9 cellular contexts compared by ENCODE assay signal in the genomic region with DNA sequence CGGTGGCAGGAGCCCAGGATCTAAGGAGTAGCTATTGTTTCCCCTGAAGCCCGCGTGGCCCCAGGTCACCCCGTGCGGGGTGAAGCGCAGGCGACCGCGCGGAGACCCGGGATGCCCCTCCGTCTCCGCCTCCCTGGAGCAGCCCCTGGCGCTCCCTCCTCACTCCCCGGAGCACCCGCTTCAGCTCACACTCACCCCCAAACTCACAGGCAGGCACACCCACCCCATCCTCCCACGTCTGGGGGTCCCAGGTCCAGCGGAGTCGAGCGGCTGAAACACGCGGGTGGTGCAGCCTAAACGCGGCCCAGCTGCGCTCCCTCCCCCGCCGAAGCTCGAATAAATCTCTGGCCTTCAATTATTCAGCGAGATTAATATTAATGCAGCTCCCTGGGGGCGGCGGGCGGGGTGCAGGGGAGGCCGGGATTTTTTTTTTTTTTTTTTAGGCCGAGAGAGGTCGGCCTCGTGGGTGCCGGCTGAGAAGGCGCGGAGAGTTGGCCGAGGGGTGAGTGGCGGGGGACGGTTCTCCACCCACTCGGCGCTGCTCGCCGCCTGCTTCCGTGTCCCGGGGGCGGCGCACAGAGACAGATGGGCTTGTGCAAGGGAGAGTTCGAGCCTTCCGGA. TPM values are rescaled to one million over a fixed set of nuclear protein-coding genes. Genes with fewer than 3 reads are reported as not detected.
DNase-seq lines count a peak whose midpoint lies in the region; ATAC-seq, FAIRE-seq and TF ChIP-seq lines count a peak whose summit lies in the region.
"Had no signal": no experiment of that assay in that cellular context is flagged by ENCODE, and none has a peak within 500 bp of the region (broad histone marks: within the 10 kb centered on the region; RNA-seq: fewer than 3 reads in every experiment).

No MANE protein-coding gene starts in this region.

- FAIRE-seq in GM12892 (lab: Jason Lieb, UNC) = no peak

- H3K9me3 ChIP-seq in iPS-15b (ENCODE audit: control insufficient read depth, insufficient read depth, low read length) (no peaks in the 10 kb centered on the region), subcutaneous abdominal adipose tissue (ENCODE audit: control insufficient read depth in 5 of 5, low read length in 5 of 5) (no peaks in the 10 kb centered on the region)

- DNase-seq in NCI-H146 (lab: John Stamatoyannopoulos, UW) (peak; percentile 43), NCI-H146 treated with DMSO at 0.1 percent for 48 hours (lab: John Stamatoyannopoulos, UW; ENCODE audit: unreplicated experiment) (no peak), GM12892 (ENCODE audit: insufficient read length) (no peak), NOMO-1 treated with dmso at 0.1 percent for 144 hours (lab: John Stamatoyannopoulos, UW; ENCODE audit: unreplicated experiment) (no peak), erythroblast (lab: John Stamatoyannopoulos, UW) (no peak)
- DNase-seq in activated naive CD8-positive, alpha-beta T cell treated with anti-CD3 and anti-CD28 coated beads, Interleukin-2, amount 10 ng/mL, durations not matched to agents 7 days and 5 days = peak; percentile 30

- peaks cover 92% of the 10 kb centered on the region for H3K27me3 Mint-ChIP-seq in activated naive CD8-positive, alpha-beta T cell treated with anti-CD3 and anti-CD28 coated beads, Interleukin-2, amount 10 ng/mL, durations not matched to agents 7 days and 5 days

- peak overlapping the region; percentile 57 for H3K4me3 Mint-ChIP-seq in activated naive CD8-positive, alpha-beta T cell treated with anti-CD3 and anti-CD28 coated beads, Interleukin-2, amount 10 ng/mL, durations not matched to agents 7 days and 5 days

- peak overlapping the region; percentile 76 for H3K4me3 ChIP-seq in iPS-15b (ENCODE audit: low read depth, low read length)
- H3K4me3 ChIP-seq in subcutaneous abdominal adipose tissue (ENCODE audit: low read depth in 1 of 5, low read length in 5 of 5) = peak overlapping the region; percentile 42 to 69 (median 57)

- no peaks in the 10 kb centered on the region for H3K36me3 ChIP-seq in iPS-15b (ENCODE audit: control insufficient read depth, insufficient read depth, low read length)
- no peaks in the 10 kb centered on the region for H3K36me3 ChIP-seq in subcutaneous abdominal adipose tissue (ENCODE audit: control insufficient read depth in 5 of 5, insufficient read depth in 5 of 5, low read length in 5 of 5)

- H3K9me3 Mint-ChIP-seq in activated naive CD8-positive, alpha-beta T cell treated with anti-CD3 and anti-CD28 coated beads, Interleukin-2, amount 10 ng/mL, durations not matched to agents 7 days and 5 days = no peaks in the 10 kb centered on the region

- H3K9ac ChIP-seq in iPS-15b (ENCODE audit: low read depth, low read length) = no peak overlapping the region
- H3K9ac ChIP-seq in subcutaneous abdominal adipose tissue (ENCODE audit: low read length in 5 of 5) = no peak overlapping the region

- POLR2A ChIA-PET in activated naive CD8-positive, alpha-beta T cell treated with anti-CD3 and anti-CD28 coated beads, Interleukin-2, amount 10 ng/mL, durations not matched to agents 7 days and 5 days (lab: Charles Lee) = no interaction called here

- H3K27me3 ChIP-seq in iPS-15b (ENCODE audit: control insufficient read depth, insufficient read depth, low read length) (peaks cover 71% of the 10 kb centered on the region), subcutaneous abdominal adipose tissue (ENCODE audit: control insufficient read depth in 5 of 5, insufficient read depth in 4 of 5, low read length in 5 of 5) (peaks cover 26 to 68% (median 31%) of the 10 kb centered on the region in 5 donors)

- H3K36me3 Mint-ChIP-seq in activated naive CD8-positive, alpha-beta T cell treated with anti-CD3 and anti-CD28 coated beads, Interleukin-2, amount 10 ng/mL, durations not matched to agents 7 days and 5 days = peaks cover 2% of the 10 kb centered on the region

- H3K4me1 ChIP-seq in iPS-15b (ENCODE audit: control insufficient read depth, insufficient read depth, low read length) (peaks cover 5% of the 10 kb centered on the region), subcutaneous abdominal adipose tissue (ENCODE audit: control insufficient read depth in 5 of 5, insufficient read depth in 5 of 5, low read length in 5 of 5) (peaks cover 0 to 25% (median 20%) of the 10 kb centered on the region in 5 donors)

- H3K27ac Mint-ChIP-seq in activated naive CD8-positive, alpha-beta T cell treated with anti-CD3 and anti-CD28 coated beads, Interleukin-2, amount 10 ng/mL, durations not matched to agents 7 days and 5 days = no peak overlapping the region

- ATAC-seq in activated naive CD8-positive, alpha-beta T cell treated with anti-CD3 and anti-CD28 coated beads, Interleukin-2, amount 10 ng/mL, durations not matched to agents 7 days and 5 days (ENCODE audit: low read depth) = no peak

- H3K27ac ChIP-seq in subcutaneous abdominal adipose tissue (ENCODE audit: low read depth, low read length) = no peak overlapping the region
- H3K27ac ChIP-seq: C4-2B had no signal

- TF ChIP-seq POLR2A in GM12892 (IDR thresholded peaks at IDR 0.05; ENCODE audit: low read depth, low read length) (no peak), erythroblast (IDR thresholded peaks at IDR 0.05; ENCODE audit: low read length) (no peak)

- H3K4me1 Mint-ChIP-seq in activated naive CD8-positive, alpha-beta T cell treated with anti-CD3 and anti-CD28 coated beads, Interleukin-2, amount 10 ng/mL, durations not matched to agents 7 days and 5 days = peaks cover 10% of the 10 kb centered on the region

RNA-seq across cellular contexts. Expression of gene SLC1A2, which starts 0.5 kb away (rescaled TPM):
- total RNA-seq in activated naive CD8-positive, alpha-beta T cell treated with anti-CD3 and anti-CD28 coated beads, Interleukin-2, amount 10 ng/mL, durations not matched to agents 7 days and 5 days = not detected
- polyA plus RNA-seq in GM12892 (2012; ENCODE audit: missing spikeins) = 0.06 TPM

Comparison
In these comparisons a context has a peak if more than half of its experiments do, and no peak if none do; other contexts are left out.
1. DNase-seq: peak in NCI-H146 (single experiment) and activated naive CD8-positive, alpha-beta T cell treated with anti-CD3 and anti-CD28 coated beads, Interleukin-2, amount 10 ng/mL, durations not matched to agents 7 days and 5 days (single experiment); none in NCI-H146 treated with DMSO at 0.1 percent for 48 hours (single experiment), GM12892 (single experiment), NOMO-1 treated with dmso at 0.1 percent for 144 hours (single experiment) and erythroblast (0 of 2).